ENCODE assay signal across 8 cellular contexts in the genomic region with DNA sequence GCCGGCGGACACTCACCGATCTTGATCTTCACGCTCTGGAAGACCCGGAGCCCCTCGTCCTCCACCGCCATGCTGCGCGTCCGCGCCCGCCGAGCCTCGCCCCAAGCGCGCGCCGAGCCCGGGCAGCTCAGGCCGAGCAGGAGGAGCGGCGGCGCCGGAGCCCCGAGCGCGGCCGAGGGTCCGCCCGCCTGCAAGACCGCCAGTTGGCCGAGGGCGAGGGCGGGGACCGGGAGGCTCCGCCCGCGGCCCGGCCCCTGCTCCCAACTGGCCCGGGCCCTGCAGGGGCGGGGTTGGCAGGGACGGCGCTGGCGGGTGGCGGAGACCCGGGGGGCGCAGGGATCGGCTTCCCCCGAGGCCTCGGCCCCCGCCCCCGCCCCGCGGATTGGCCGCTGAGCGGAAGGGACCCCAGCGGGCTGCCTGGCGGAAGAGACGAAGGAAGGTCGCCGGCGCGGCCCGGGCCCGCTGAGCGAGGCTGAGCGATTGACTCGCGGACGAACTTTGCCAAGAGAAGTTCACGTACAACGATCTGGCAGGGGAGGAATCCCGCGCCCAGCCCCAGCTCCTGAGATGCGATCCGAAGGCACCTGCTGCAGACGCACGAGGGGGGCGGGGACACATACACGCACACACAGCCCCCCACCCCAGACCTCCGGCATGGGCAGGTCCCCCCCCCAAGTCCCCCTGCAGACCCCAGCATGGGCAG.
DNase-seq lines count a peak whose midpoint lies in the region; ATAC-seq lines count a peak whose summit lies in the region.

A gene with protein sequence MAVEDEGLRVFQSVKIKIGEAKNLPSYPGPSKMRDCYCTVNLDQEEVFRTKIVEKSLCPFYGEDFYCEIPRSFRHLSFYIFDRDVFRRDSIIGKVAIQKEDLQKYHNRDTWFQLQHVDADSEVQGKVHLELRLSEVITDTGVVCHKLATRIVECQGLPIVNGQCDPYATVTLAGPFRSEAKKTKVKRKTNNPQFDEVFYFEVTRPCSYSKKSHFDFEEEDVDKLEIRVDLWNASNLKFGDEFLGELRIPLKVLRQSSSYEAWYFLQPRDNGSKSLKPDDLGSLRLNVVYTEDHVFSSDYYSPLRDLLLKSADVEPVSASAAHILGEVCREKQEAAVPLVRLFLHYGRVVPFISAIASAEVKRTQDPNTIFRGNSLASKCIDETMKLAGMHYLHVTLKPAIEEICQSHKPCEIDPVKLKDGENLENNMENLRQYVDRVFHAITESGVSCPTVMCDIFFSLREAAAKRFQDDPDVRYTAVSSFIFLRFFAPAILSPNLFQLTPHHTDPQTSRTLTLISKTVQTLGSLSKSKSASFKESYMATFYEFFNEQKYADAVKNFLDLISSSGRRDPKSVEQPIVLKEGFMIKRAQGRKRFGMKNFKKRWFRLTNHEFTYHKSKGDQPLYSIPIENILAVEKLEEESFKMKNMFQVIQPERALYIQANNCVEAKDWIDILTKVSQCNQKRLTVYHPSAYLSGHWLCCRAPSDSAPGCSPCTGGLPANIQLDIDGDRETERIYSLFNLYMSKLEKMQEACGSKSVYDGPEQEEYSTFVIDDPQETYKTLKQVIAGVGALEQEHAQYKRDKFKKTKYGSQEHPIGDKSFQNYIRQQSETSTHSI (minus strand): TSS at position 205 of the 703 bp plus-strand sequence. CDS start 134 bp downstream, at position 71.

- DNase-seq in activated T-cell treated with anti-CD3 and anti-CD28 coated beads for 1 hour (ENCODE audit: low read depth) = peak; percentile 43
- DNase-seq in activated T-cell treated with anti-CD3 and anti-CD28 coated beads for 4 hours = no peak
- DNase-seq in NCI-H146 treated with DMSO at 0.1 percent for 48 hours (lab: John Stamatoyannopoulos, UW; ENCODE audit: unreplicated experiment) = peak; percentile 65
- DNase-seq in activated CD4-positive, CD25-positive, alpha-beta regulatory T cell treated with anti-CD3 and anti-CD28 coated beads, Interleukin-2, amount 50 U/mL, for 72 hours = peak; percentile 62
- peak; percentile 80 for DNase-seq in kidney tubule cell (ENCODE audit: low spot score)
- DNase-seq in stimulated activated CD4-positive, alpha-beta T cell treated with anti-CD3 and anti-CD28 coated beads, Interleukin-15, amount 100 ng/mL, for 24 hours = peak; percentile 80

- H3K27me3 Mint-ChIP-seq in dendritic cell treated with granulocyte-macrophage colony-stimulating factor and Interleukin-4, amounts not matched to agents 40 ng/mL and 50 ng/mL, for 4 days = peaks cover 13% of the 10 kb centered on the region

- H3K4me1 Mint-ChIP-seq in dendritic cell treated with granulocyte-macrophage colony-stimulating factor and Interleukin-4, amounts not matched to agents 40 ng/mL and 50 ng/mL, for 4 days (ENCODE audit: low read depth) = peaks cover 52% of the 10 kb centered on the region

- no peaks in the 10 kb centered on the region for H3K9me3 Mint-ChIP-seq in dendritic cell treated with granulocyte-macrophage colony-stimulating factor and Interleukin-4, amounts not matched to agents 40 ng/mL and 50 ng/mL, for 4 days

- H3K4me3 Mint-ChIP-seq in dendritic cell treated with granulocyte-macrophage colony-stimulating factor and Interleukin-4, amounts not matched to agents 40 ng/mL and 50 ng/mL, for 4 days = peak within 1 kb of the TSS; percentile 90

- peaks cover 14% of the 10 kb centered on the region for H3K36me3 Mint-ChIP-seq in dendritic cell treated with granulocyte-macrophage colony-stimulating factor and Interleukin-4, amounts not matched to agents 40 ng/mL and 50 ng/mL, for 4 days (ENCODE audit: low read depth)

- ATAC-seq in HG02798 (IDR thresholded peaks at IDR 0.05; ENCODE audit: poor library complexity, unreplicated experiment) = peak; percentile 72

- intact Hi-C loops in dendritic cell treated with granulocyte-macrophage colony-stimulating factor and Interleukin-4, amounts not matched to agents 40 ng/mL and 50 ng/mL, for 4 days (cut with micrococcal nuclease) = loop anchor here (5.0 kb wide), 2 partner anchors 65 to 95 kb away; no protein-coding TSS in a partner anchor

- H3K27ac Mint-ChIP-seq in dendritic cell treated with granulocyte-macrophage colony-stimulating factor and Interleukin-4, amounts not matched to agents 40 ng/mL and 50 ng/mL, for 4 days = peak within 1 kb of the TSS; percentile 84
